ENCODE assay signal across 8 cellular contexts in genomic region chr16:24980077-24980793, GRCh38. TPM values are rescaled to one million over a fixed set of nuclear protein-coding genes. Genes with fewer than 3 reads are reported as not detected.
DNase-seq lines count a peak whose midpoint lies in the region; ATAC-seq and TF ChIP-seq lines count a peak whose summit lies in the region.

No MANE protein-coding gene starts in this region.

- H3K4me1 Mint-ChIP-seq in activated naive CD8-positive, alpha-beta T cell treated with anti-CD3 and anti-CD28 coated beads, Interleukin-2, amount 10 ng/mL, durations not matched to agents 7 days and 5 days, result peaks cover 15% of the 10 kb centered on the region

- H3K9me3 Mint-ChIP-seq in activated naive CD8-positive, alpha-beta T cell treated with anti-CD3 and anti-CD28 coated beads, Interleukin-2, amount 10 ng/mL, durations not matched to agents 7 days and 5 days, result peaks cover 3% of the 10 kb centered on the region

- ATAC-seq in GM18505 (IDR thresholded peaks at IDR 0.05; ENCODE audit: unreplicated experiment), result peak; percentile 45
- peak; percentile 65 for ATAC-seq in HG02588 (IDR thresholded peaks at IDR 0.05; ENCODE audit: unreplicated experiment)
- ATAC-seq in activated naive CD8-positive, alpha-beta T cell treated with anti-CD3 and anti-CD28 coated beads, Interleukin-2, amount 10 ng/mL, durations not matched to agents 7 days and 5 days (ENCODE audit: low read depth), result no peak
- no peak for ATAC-seq in GM19397 (IDR thresholded peaks at IDR 0.05; ENCODE audit: unreplicated experiment)
- ATAC-seq in GM19467 (IDR thresholded peaks at IDR 0.05; ENCODE audit: unreplicated experiment), result no peak

- H3K27me3 Mint-ChIP-seq in activated naive CD8-positive, alpha-beta T cell treated with anti-CD3 and anti-CD28 coated beads, Interleukin-2, amount 10 ng/mL, durations not matched to agents 7 days and 5 days, result no peaks in the 10 kb centered on the region

- H3K36me3 Mint-ChIP-seq in activated naive CD8-positive, alpha-beta T cell treated with anti-CD3 and anti-CD28 coated beads, Interleukin-2, amount 10 ng/mL, durations not matched to agents 7 days and 5 days, result peaks cover 38% of the 10 kb centered on the region

- peak overlapping the region; percentile 54 for H3K27ac Mint-ChIP-seq in activated naive CD8-positive, alpha-beta T cell treated with anti-CD3 and anti-CD28 coated beads, Interleukin-2, amount 10 ng/mL, durations not matched to agents 7 days and 5 days

- H3K4me3 Mint-ChIP-seq in activated naive CD8-positive, alpha-beta T cell treated with anti-CD3 and anti-CD28 coated beads, Interleukin-2, amount 10 ng/mL, durations not matched to agents 7 days and 5 days, result no peak overlapping the region

- peak; percentile 42 for TF ChIP-seq POLR2A in GM18505 (IDR thresholded peaks at IDR 0.05; ENCODE audit: borderline replicate concordance, extremely low read depth, insufficient read depth, insufficient read length)

- POLR2A ChIA-PET in activated naive CD8-positive, alpha-beta T cell treated with anti-CD3 and anti-CD28 coated beads, Interleukin-2, amount 10 ng/mL, durations not matched to agents 7 days and 5 days (lab: Charles Lee), result interaction anchor here (1.2 kb wide), 1 partner anchor 14 kb away, joined by 5 read pairs; no protein-coding TSS in a partner anchor

- DNase-seq in activated naive CD8-positive, alpha-beta T cell treated with anti-CD3 and anti-CD28 coated beads, Interleukin-2, amount 10 ng/mL, durations not matched to agents 7 days and 5 days, result no peak
- DNase-seq in pulmonary artery endothelial cell (ENCODE audit: low read depth, low spot score) (peak; percentile 57), DMS79 treated with DMSO at 0.1 percent for 48 hours (lab: John Stamatoyannopoulos, UW) (no peak), NOMO-1 treated with DMSO at 0.1 percent for 48 hours (lab: John Stamatoyannopoulos, UW; ENCODE audit: unreplicated experiment) (no peak)

RNA-seq across cellular contexts. Expression of gene ARHGAP17, which starts 34.9 kb away (rescaled TPM):
- 10 to 100 TPM; 72.9 to 85.4 TPM for total RNA-seq in activated naive CD8-positive, alpha-beta T cell treated with anti-CD3 and anti-CD28 coated beads, Interleukin-2, amount 10 ng/mL, durations not matched to agents 7 days and 5 days
- total RNA-seq in pulmonary artery endothelial cell, result 27.5 and 34.9 TPM in 2 replicates

Comparison
In these comparisons a context has a peak if more than half of its experiments do, and no peak if none do; other contexts are left out.
1. ATAC-seq: peak in GM18505 (single experiment) and HG02588 (single experiment); none in activated naive CD8-positive, alpha-beta T cell treated with anti-CD3 and anti-CD28 coated beads, Interleukin-2, amount 10 ng/mL, durations not matched to agents 7 days and 5 days (single experiment), GM19397 (single experiment) and GM19467 (single experiment).